14 cellular contexts compared by ENCODE assay signal in the genomic region with DNA sequence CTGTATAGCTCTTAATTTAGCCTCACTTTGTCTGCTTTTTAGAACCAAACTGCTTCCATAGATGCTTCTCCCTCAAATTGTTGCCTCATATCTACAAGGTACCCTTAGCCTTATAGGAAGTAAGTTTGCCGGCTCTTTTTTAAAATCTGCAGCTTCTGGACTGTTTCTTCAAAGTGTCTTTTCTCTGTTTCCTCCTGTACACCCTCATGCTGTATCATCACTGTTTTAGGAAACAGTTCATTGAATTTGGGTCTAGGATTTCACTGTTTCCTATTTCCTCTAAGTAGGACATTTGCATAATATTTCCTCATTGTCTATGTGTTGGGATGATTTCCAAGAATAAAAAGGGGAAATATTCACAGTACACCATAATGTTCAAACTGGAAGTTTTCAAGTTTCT. TPM values are rescaled to one million over a fixed set of nuclear protein-coding genes. Genes with fewer than 3 reads are reported as not detected.
A peak's percentile ranks its signal among the peaks of the same experiment; 100 is the strongest.
DNase-seq lines count a peak whose midpoint lies in the region; ATAC-seq lines count a peak whose summit lies in the region.
"Had no signal": no experiment of that assay in that cellular context is flagged by ENCODE, and none has a peak within 500 bp of the region (broad histone marks: within the 10 kb centered on the region; RNA-seq: fewer than 3 reads in every experiment).

No MANE protein-coding gene starts in this region.

- H3K4me1 Mint-ChIP-seq in naive B cell = peaks cover 62 to 84% (median 75%) of the 10 kb centered on the region in 3 donors
- peaks cover 0 to 2% (median 0%) of the 10 kb centered on the region in 3 donors for H3K4me1 Mint-ChIP-seq in T-cell

- DNase-seq in SKM-1 treated with dmso at 0.1 percent for 144 hours (lab: John Stamatoyannopoulos, UW; ENCODE audit: unreplicated experiment) (peak; percentile 22), SKM-1 (lab: John Stamatoyannopoulos, UW; ENCODE audit: unreplicated experiment) (no peak), CD1c-positive myeloid dendritic cell (ENCODE audit: extremely low spot score) (peak; percentile 47), SK-N-MC (ENCODE audit: low read depth, low spot score) (peak; percentile 28), naive B cell (no peak), NCI-H1417 (lab: John Stamatoyannopoulos, UW) (no peak), NCI-H128 (lab: John Stamatoyannopoulos, UW; ENCODE audit: unreplicated experiment) (no peak), T-cell (no peak)
- DNase-seq: CD8-positive, alpha-beta T cell; DND-41; NCI-H2227 treated with DMSO at 0.1 percent for 48 hours; NCI-H526; PC-3 had no signal

- POLR2A ChIA-PET in T-cell (lab: Charles Lee) = no interaction called here

- H3K4me3 Mint-ChIP-seq in naive B cell = peak overlapping the region; percentile 30 to 85 (median 70)
- H3K4me3 Mint-ChIP-seq in T-cell = no peak overlapping the region
- H3K4me3 Mint-ChIP-seq: CD8-positive, alpha-beta T cell had no signal

- H3K36me3 Mint-ChIP-seq in naive B cell (peaks cover 51 to 53% of the 10 kb centered on the region in 2 donors), T-cell (no peaks in the 10 kb centered on the region)
- H3K36me3 Mint-ChIP-seq: CD8-positive, alpha-beta T cell had no signal

- H3K4me3 ChIP-seq in SK-N-MC = no peak overlapping the region; the same call in 1 of the 2 replicates

- no peak overlapping the region for H3K9ac ChIP-seq in SK-N-MC (ENCODE audit: insufficient read length)

- CTCF ChIA-PET in T-cell (lab: Charles Lee) = no interaction called here

- no peaks in the 10 kb centered on the region for H3K9me3 ChIP-seq in SK-N-MC (ENCODE audit: low read depth, low read length)

- H3K9me3 Mint-ChIP-seq in naive B cell (no peaks in the 10 kb centered on the region), T-cell (no peaks in the 10 kb centered on the region)
- H3K9me3 Mint-ChIP-seq: CD8-positive, alpha-beta T cell had no signal

- H3K27ac ChIP-seq in SK-N-MC = no peak overlapping the region

- H3K27me3 Mint-ChIP-seq in naive B cell (no peaks in the 10 kb centered on the region), T-cell (no peaks in the 10 kb centered on the region)

- ATAC-seq in naive B cell (ENCODE audit: low read depth in 2 of 2) = peak; percentile 34 to 37
- no peak for ATAC-seq in T-cell (replicated peaks in 1 of 4)
- ATAC-seq: CD8-positive, alpha-beta T cell; PC-3; SK-N-SH treated with all-trans-retinoic acid at 6 μM for 48 hours had no signal

- H3K27ac Mint-ChIP-seq in naive B cell = peak overlapping the region; percentile 71 to 95 (median 84)
- H3K27ac Mint-ChIP-seq in T-cell = no peak overlapping the region
- H3K27ac Mint-ChIP-seq: CD8-positive, alpha-beta T cell had no signal

- no peaks in the 10 kb centered on the region for H3K36me3 ChIP-seq in SK-N-MC (ENCODE audit: insufficient read depth, low read length)

RNA-seq across cellular contexts. Expression of a gene that starts 42.9 kb away (rescaled TPM):
- 100 to 1,000 TPM; 473 to 679 (median 597) TPM for polyA plus RNA-seq in naive B cell (ENCODE audit: low read depth in 6 of 6)
- 10 to 100 TPM in 1 of 5 donors, 1 to 10 TPM in 4; 2.5 to 10.9 (median 3.5) TPM for total RNA-seq in T-cell

Comparison
In these comparisons a context has a peak if more than half of its experiments do, and no peak if none do; other contexts are left out.
1. DNase-seq: peak in SKM-1 treated with dmso at 0.1 percent for 144 hours (single experiment), CD1c-positive myeloid dendritic cell (single experiment) and SK-N-MC (single experiment); none in SKM-1 (single experiment), naive B cell (single experiment), NCI-H1417 (0 of 3), NCI-H128 (single experiment) and T-cell (0 of 34).
2. ATAC-seq: peak in naive B cell (2 of 2); none in T-cell (0 of 4).
3. H3K27ac Mint-ChIP-seq: peak in naive B cell (6 of 6); none in T-cell (0 of 2).
4. H3K4me3 Mint-ChIP-seq: peak in naive B cell (8 of 8); none in T-cell (0 of 3).